10 cellular contexts compared by ENCODE assay signal in genomic region chr7:77685219-77685618, GRCh38. TPM values are rescaled to one million over a fixed set of nuclear protein-coding genes. Genes with fewer than 3 reads are reported as not detected.
DNase-seq lines count a peak whose midpoint lies in the region; ATAC-seq and TF ChIP-seq lines count a peak whose summit lies in the region.
"Had no signal": no experiment of that assay in that cellular context is flagged by ENCODE, and none has a peak within 500 bp of the region (broad histone marks: within the 10 kb centered on the region; RNA-seq: fewer than 3 reads in every experiment).

No MANE protein-coding gene starts in this region.

- intact Hi-C loops in mammary epithelial cell (cut with micrococcal nuclease): no loop called here

- in situ Hi-C loops in mammary epithelial cell (cut with MboI; ENCODE audit: low sequenced_read_pairs in 2 of 2): no loop called here
- in situ Hi-C loops in GM13977 (cut with MboI; ENCODE audit: low pct_unique_long_range_greater_than_20kb, low sequenced_read_pairs, unreplicated experiment): no loop called here

- H3K4me1 ChIP-seq in mammary epithelial cell (ENCODE audit: insufficient read depth, low read length) (peaks cover 13% of the 10 kb centered on the region), mesendoderm (ENCODE audit: control insufficient read depth, low read depth, low read length) (peaks cover 3% of the 10 kb centered on the region)

- no peak overlapping the region for H3K23ac ChIP-seq in mesendoderm (ENCODE audit: low read length)

- CTCF ChIA-PET in mammary epithelial cell (lab: Charles Lee; ENCODE audit: low non-redundant PET): no interaction called here

- no TSS peak for BruUV-seq in mammary epithelial cell (replicated peaks; lab: Mats Ljungman, UMichigan)

- TF ChIP-seq CTCF in mammary epithelial cell (conservative IDR thresholded peaks at IDR 0.05 in 1 of 2, IDR thresholded peaks at IDR 0.05 in 1 of 2; ENCODE audit: extremely low read depth in 1 of 2, insufficient read depth in 1 of 2, low read depth in 1 of 2, low read length in 2 of 2) (no peak), GM13977 (IDR thresholded peaks at IDR 0.05; ENCODE audit: extremely low read depth, insufficient read depth, missing control alignments) (no peak)

- H3K9ac ChIP-seq in mammary epithelial cell (ENCODE audit: insufficient read depth, low read length) (no peak overlapping the region), mesendoderm (ENCODE audit: low read length) (no peak overlapping the region)

- H3K36me3 ChIP-seq in mammary epithelial cell (ENCODE audit: insufficient read depth, low read length) (peaks cover 8% of the 10 kb centered on the region), mesendoderm (ENCODE audit: control insufficient read depth, insufficient read depth, low read length) (peaks cover 1% of the 10 kb centered on the region)

- DNase-seq in CD1c-positive myeloid dendritic cell (ENCODE audit: extremely low spot score): peak; percentile 62
- peak; percentile 19 to 36 for DNase-seq in NCI-H187 (lab: John Stamatoyannopoulos, UW)
- peak; percentile 31 for DNase-seq in mammary epithelial cell
- peak; percentile 77 for DNase-seq in mesendoderm
- no peak for DNase-seq in DMS114 treated with DMSO at 0.1 percent for 48 hours (lab: John Stamatoyannopoulos, UW; ENCODE audit: unreplicated experiment)
- no peak for DNase-seq in GOT3 (lab: John Stamatoyannopoulos, UW)
- DNase-seq in GM13977 (ENCODE audit: low spot score): no peak
- DNase-seq: aorta had no signal

- no peaks in the 10 kb centered on the region for H3K9me3 ChIP-seq in mammary epithelial cell (replicated peaks; ENCODE audit: insufficient read depth, low read length)

- no peak overlapping the region for H2BK15ac ChIP-seq in mesendoderm (replicated peaks; ENCODE audit: low read depth)

- no peak overlapping the region for H3K56ac ChIP-seq in mesendoderm (ENCODE audit: low read length)

- no peaks in the 10 kb centered on the region for H4K20me1 ChIP-seq in mammary epithelial cell (ENCODE audit: insufficient read depth, low read length)

- H2BK120ac ChIP-seq in mesendoderm (ENCODE audit: low read depth, low read length): no peak overlapping the region

- H3K27me3 ChIP-seq in mammary epithelial cell (ENCODE audit: insufficient read depth, low read length) (no peaks in the 10 kb centered on the region), mesendoderm (ENCODE audit: insufficient read depth, low read length, poor library complexity) (no peaks in the 10 kb centered on the region)

- H3K4me2 ChIP-seq in mammary epithelial cell (ENCODE audit: insufficient read depth, low read depth, low read length) (peak overlapping the region; percentile 7), mesendoderm (ENCODE audit: low read length) (no peak overlapping the region)

- 56% methylated on average over 6 of the region's 6 CpGs for WGBS in mammary epithelial cell (ENCODE audit: low coverage, missing lambda C conversion rate)
- WGBS in mesendoderm (ENCODE audit: extremely low coverage, insufficient coverage, low lambda C conversion rate): no CpG with 5 or more reads among the region's 6 CpGs

- H2AK5ac ChIP-seq in mesendoderm (ENCODE audit: low read length): no peak overlapping the region

- H3K4ac ChIP-seq in mesendoderm (ENCODE audit: low read depth, low read length): no peak overlapping the region

- peak overlapping the region; percentile 42 for H2AFZ ChIP-seq in mammary epithelial cell (ENCODE audit: low read depth, low read length)

- H3K4me3 ChIP-seq in mammary epithelial cell (replicated peaks in 1 of 3; ENCODE audit: insufficient read depth in 1 of 3, low read depth in 2 of 3, low read length in 3 of 3) (no peak overlapping the region), mesendoderm (ENCODE audit: low read length) (no peak overlapping the region)

- no peak for ATAC-seq in HG02798 (IDR thresholded peaks at IDR 0.05; ENCODE audit: poor library complexity, unreplicated experiment)

- dilution Hi-C loops in mammary epithelial cell (cut with HindIII; ENCODE audit: low sequenced_read_pairs): no loop called here

- no peak overlapping the region for H2BK5ac ChIP-seq in mesendoderm (ENCODE audit: low read length)

- H4K8ac ChIP-seq in mesendoderm (ENCODE audit: low read depth, low read length): no peak overlapping the region

- H3K27ac ChIP-seq in mammary epithelial cell (ENCODE audit: insufficient read depth, low read depth, low read length) (no peak overlapping the region), mesendoderm (ENCODE audit: low read depth, low read length) (no peak overlapping the region)
- H3K27ac ChIP-seq: C4-2B had no signal

- H3K79me1 ChIP-seq in mesendoderm (ENCODE audit: low read length): peaks cover under 1% of the 10 kb centered on the region

- no peak overlapping the region for H3K18ac ChIP-seq in mesendoderm (ENCODE audit: low read length)

- H4K5ac ChIP-seq in mesendoderm (ENCODE audit: low read length): no peak overlapping the region

- H3K79me2 ChIP-seq in mammary epithelial cell (ENCODE audit: insufficient read depth, low read length) (peaks cover 44% of the 10 kb centered on the region), mesendoderm (ENCODE audit: control insufficient read depth, insufficient read depth, low read length) (peaks cover under 1% of the 10 kb centered on the region)

RNA-seq across cellular contexts. Expression of gene RSBN1L, which starts 11.0 kb away (rescaled TPM):
- 10 to 100 TPM in 1 of 2 donors, 1 to 10 TPM in 1; 8.8 to 12.8 TPM for total RNA-seq in mammary epithelial cell
- 5.0 TPM for polyA plus RNA-seq in mammary epithelial cell
- 36.5 TPM for polyA minus RNA-seq in mammary epithelial cell
- polyA plus RNA-seq in mesendoderm (2013, experiment 1 of 2): 10.8 TPM
- polyA plus RNA-seq in mesendoderm (2013, experiment 2 of 2): 10.7 TPM

Comparison
In these comparisons a context has a peak if more than half of its experiments do, and no peak if none do; other contexts are left out.
1. DNase-seq: peak in CD1c-positive myeloid dendritic cell (single experiment), NCI-H187 (2 of 2), mammary epithelial cell (single experiment) and mesendoderm (single experiment); none in DMS114 treated with DMSO at 0.1 percent for 48 hours (single experiment), GOT3 (single experiment) and GM13977 (single experiment).